1 cellular context compared by ENCODE assay signal in genomic region chr13:104782741-104783140, GRCh38.
TF ChIP-seq lines count a peak whose summit lies in the region.

No MANE protein-coding gene starts in this region.

TF ChIP-seq in GM12878, 131 proteins besides CTCF, POLR2A, EP300 and RAD21 (continued from another document):
- TF ChIP-seq PRDM15 (CRISPR knock-in tag; IDR thresholded peaks at IDR 0.05) (no peak), ZBED1 (IDR thresholded peaks at IDR 0.05; ENCODE audit: borderline replicate concordance) (no peak), RCOR1 (conservative IDR thresholded peaks at IDR 0.05; ENCODE audit: low read depth, low read length) (no peak), SUPT20H (IDR thresholded peaks at IDR 0.05; ENCODE audit: borderline replicate concordance, control insufficient read depth, low read depth, low read length) (no peak), RELA (IDR thresholded peaks at IDR 0.05; ENCODE audit: borderline replicate concordance, partially characterized antibody) (no peak), E2F4 (IDR thresholded peaks at IDR 0.05; ENCODE audit: low read depth, low read length) (no peak), RBBP5 (conservative IDR thresholded peaks at IDR 0.05) (no peak), ZBTB33 (IDR thresholded peaks at IDR 0.05) (no peak), ZBTB4 (CRISPR knock-in tag; IDR thresholded peaks at IDR 0.05) (no peak)
